ENCODE assay signal across 10 cellular contexts in genomic region chr13:114097893-114098688, GRCh38. TPM values are rescaled to one million over a fixed set of nuclear protein-coding genes. Genes with fewer than 3 reads are reported as not detected.
A peak's percentile ranks its signal among the peaks of the same experiment; 100 is the strongest.
DNase-seq lines count a peak whose midpoint lies in the region; ATAC-seq and TF ChIP-seq lines count a peak whose summit lies in the region.
"Had no signal": no experiment of that assay in that cellular context is flagged by ENCODE, and none has a peak within 500 bp of the region (broad histone marks: within the 10 kb centered on the region; RNA-seq: fewer than 3 reads in every experiment).

No MANE protein-coding gene starts in this region.

- no peaks in the 10 kb centered on the region for H3K36me3 ChIP-seq in muscle layer of duodenum (ENCODE audit: control insufficient read depth in 1 of 2, insufficient read depth in 2 of 2, low read length in 2 of 2)

- no peak overlapping the region for H3K4me3 ChIP-seq in muscle layer of duodenum (ENCODE audit: low read depth in 1 of 2, low read length in 2 of 2)
- H3K4me3 ChIP-seq: skin epidermis had no signal

- peaks cover 0 to 28% of the 10 kb centered on the region in 2 donors for H3K4me1 ChIP-seq in muscle layer of duodenum (ENCODE audit: control insufficient read depth in 1 of 2, insufficient read depth in 2 of 2, low read length in 2 of 2)

- no peaks in the 10 kb centered on the region for H3K27me3 ChIP-seq in muscle layer of duodenum (ENCODE audit: low read depth, low read length)

- H3K27me3 Mint-ChIP-seq in central memory CD8-positive, alpha-beta T cell, result no peaks in the 10 kb centered on the region

- H3K27ac Mint-ChIP-seq in central memory CD8-positive, alpha-beta T cell (ENCODE audit: low read depth), result peak overlapping the region; percentile 92

- peaks cover 77% of the 10 kb centered on the region for H3K4me1 Mint-ChIP-seq in central memory CD8-positive, alpha-beta T cell

- TF ChIP-seq POLR2A in erythroblast (IDR thresholded peaks at IDR 0.05; ENCODE audit: low read length), result no peak

- H3K36me3 Mint-ChIP-seq in central memory CD8-positive, alpha-beta T cell (ENCODE audit: insufficient read depth), result peaks cover 37% of the 10 kb centered on the region

- peak; percentile 0 for DNase-seq in activated CD4-positive, alpha-beta T cell treated with anti-CD3 and anti-CD28 coated beads for 48 hours
- no peak for DNase-seq in activated CD4-positive, alpha-beta T cell treated with anti-CD3 and anti-CD28 coated beads, Interleukin-2, amount 50 U/mL, for 1 hour
- DNase-seq in central memory CD8-positive, alpha-beta T cell (ENCODE audit: low spot score in 2 of 2), result no peak
- no peak for DNase-seq in erythroblast (lab: John Stamatoyannopoulos, UW)
- no peak for DNase-seq in anterior cingulate cortex (lab: John Stamatoyannopoulos, UW)
- no peak for DNase-seq in medulla oblongata (ENCODE audit: extremely low spot score)
- DNase-seq: NCI-H2227 treated with DMSO at 0.1 percent for 48 hours had no signal

- no peak for ATAC-seq in central memory CD8-positive, alpha-beta T cell (replicated peaks; ENCODE audit: extremely low read depth, poor library complexity, severe bottlenecking)

- H3K27ac ChIP-seq in muscle layer of duodenum (ENCODE audit: low read length) (peak overlapping the region; percentile 56), temporal lobe (ENCODE audit: low read depth, low read length) (peak overlapping the region; percentile 14)

- H3K9me3 ChIP-seq in muscle layer of duodenum (ENCODE audit: control insufficient read depth in 1 of 2, low read length in 2 of 2), result peaks cover 0 to 4% of the 10 kb centered on the region in 2 donors

- peaks cover 8% of the 10 kb centered on the region for H3K9me3 Mint-ChIP-seq in central memory CD8-positive, alpha-beta T cell

- H3K4me3 Mint-ChIP-seq in central memory CD8-positive, alpha-beta T cell, result peak overlapping the region; percentile 72

RNA-seq across cellular contexts. Expression of gene RASA3, which starts 34.3 kb away (rescaled TPM):
- 13.3 TPM for total RNA-seq in temporal lobe
